27 cellular contexts compared by ENCODE assay signal in the genomic region with DNA sequence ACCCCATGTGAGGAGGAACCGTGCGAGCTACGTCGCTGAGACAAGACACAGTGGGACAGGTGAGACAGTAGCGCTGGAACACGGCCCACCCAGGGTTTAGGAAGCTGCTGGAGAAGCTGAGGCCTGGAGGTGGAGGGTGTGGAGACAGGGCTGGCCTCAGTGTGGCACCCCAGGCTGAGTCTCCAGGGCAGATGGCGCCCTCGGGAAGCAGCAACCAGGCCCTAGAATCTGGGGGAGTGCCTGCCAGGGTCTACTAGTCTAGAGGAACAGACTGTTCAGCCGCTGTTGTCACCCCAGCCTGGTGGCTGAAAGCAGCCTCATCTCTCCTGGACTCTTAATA. TPM values are rescaled to one million over a fixed set of nuclear protein-coding genes. Genes with fewer than 3 reads are reported as not detected.
DNase-seq lines count a peak whose midpoint lies in the region; ATAC-seq and TF ChIP-seq lines count a peak whose summit lies in the region.
"Had no signal": no experiment of that assay in that cellular context is flagged by ENCODE, and none has a peak within 500 bp of the region (broad histone marks: within the 10 kb centered on the region; RNA-seq: fewer than 3 reads in every experiment).

No MANE protein-coding gene starts in this region.

- H3K79me2 ChIP-seq in OCI-LY7 (ENCODE audit: insufficient read depth, low read depth, low read length) = peaks cover 23% of the 10 kb centered on the region

- peaks cover 71% of the 10 kb centered on the region for H3K4me1 ChIP-seq in OCI-LY7 (ENCODE audit: insufficient read depth, low read length, poor library complexity, severe bottlenecking)
- H3K4me1 ChIP-seq: adrenal gland, testis, vagina had no signal

- TF ChIP-seq CTCF in natural killer cell (IDR thresholded peaks at IDR 0.05) = no peak
- TF ChIP-seq CTCF in OCI-LY7 (conservative IDR thresholded peaks at IDR 0.05; ENCODE audit: low read length) = peak; percentile 41; the same call in 1 of the 2 replicates

- CTCF ChIA-PET in OCI-LY7 (lab: Charles Lee; ENCODE audit: unreplicated experiment) = no interaction called here

- no peak overlapping the region for H3K4me3 ChIP-seq in OCI-LY7 (ENCODE audit: low read depth, low read length, poor library complexity, severe bottlenecking)
- H3K4me3 ChIP-seq: adrenal gland, GM12878, ovary, testis, vagina had no signal

- H3K27me3 Mint-ChIP-seq in natural killer cell (ENCODE audit: low read depth in 2 of 2) = peaks cover 18 to 42% of the 10 kb centered on the region in 2 donors
- H3K27me3 Mint-ChIP-seq in natural killer cell treated with Interleukin-12 subunit alpha and Interleukin-12 subunit beta and Interleukin-15 and Interleukin-18, amount 100 ng/mL, for 72 hours = peaks cover 7 to 21% of the 10 kb centered on the region in 2 donors
- H3K27me3 Mint-ChIP-seq: CD8-positive, alpha-beta memory T cell had no signal

- no peaks in the 10 kb centered on the region for H4K20me1 ChIP-seq in OCI-LY7 (ENCODE audit: insufficient read depth, low read length)

- H3K36me3 ChIP-seq in OCI-LY7 (ENCODE audit: insufficient read depth, low read length) = peaks cover 22% of the 10 kb centered on the region
- H3K36me3 ChIP-seq: adrenal gland, ovary, vagina had no signal

- no peak overlapping the region for H3K27ac Mint-ChIP-seq in natural killer cell
- no peak overlapping the region for H3K27ac Mint-ChIP-seq in natural killer cell treated with Interleukin-12 subunit alpha and Interleukin-12 subunit beta and Interleukin-15 and Interleukin-18, amount 100 ng/mL, for 72 hours
- H3K27ac Mint-ChIP-seq: brain had no signal

- no peak overlapping the region for H3K4me3 Mint-ChIP-seq in natural killer cell
- H3K4me3 Mint-ChIP-seq in natural killer cell treated with Interleukin-12 subunit alpha and Interleukin-12 subunit beta and Interleukin-15 and Interleukin-18, amount 100 ng/mL, for 72 hours = no peak overlapping the region
- H3K4me3 Mint-ChIP-seq: brain; CD8-positive, alpha-beta memory T cell had no signal

- H3K27ac ChIP-seq in OCI-LY7 (ENCODE audit: low read depth, low read length, poor library complexity, severe bottlenecking) = peak overlapping the region; percentile 20
- H3K27ac ChIP-seq: adrenal gland, ovary, testis, vagina, VCaP had no signal

- no peaks in the 10 kb centered on the region for H3K9me2 ChIP-seq in OCI-LY7 (ENCODE audit: insufficient read depth, low read length)

- H3K36me3 Mint-ChIP-seq in natural killer cell = no peaks in the 10 kb centered on the region
- no peaks in the 10 kb centered on the region for H3K36me3 Mint-ChIP-seq in natural killer cell treated with Interleukin-12 subunit alpha and Interleukin-12 subunit beta and Interleukin-15 and Interleukin-18, amount 100 ng/mL, for 72 hours
- H3K36me3 Mint-ChIP-seq: brain; CD8-positive, alpha-beta memory T cell had no signal

- H2AFZ ChIP-seq in OCI-LY7 (ENCODE audit: low read length) = no peak overlapping the region

- peaks cover 18% of the 10 kb centered on the region; the same call in 1 of the 2 replicates for H3K9me3 ChIP-seq in OCI-LY7 (ENCODE audit: low read length)
- H3K9me3 ChIP-seq: adrenal gland, ovary, testis, vagina had no signal

- peak; percentile 13 for DNase-seq in natural killer cell
- DNase-seq in natural killer cell treated with Interleukin-12 subunit alpha and Interleukin-12 subunit beta and Interleukin-15 and Interleukin-18, amount 100 ng/mL, for 72 hours (ENCODE audit: low spot score) = no peak
- peak; percentile 53 for DNase-seq in OCI-LY7 (ENCODE audit: low spot score)
- DNase-seq in left kidney (ENCODE audit: low read depth, low spot score) = peak; percentile 39
- no peak for DNase-seq in NCI-H69 (lab: John Stamatoyannopoulos, UW)
- DNase-seq in UCSD-AML1 (lab: John Stamatoyannopoulos, UW; ENCODE audit: unreplicated experiment) = no peak
- DNase-seq in hippocampal formation (lab: John Stamatoyannopoulos, UW) = no peak
- DNase-seq: activated CD4-positive, alpha-beta T cell treated with anti-CD3 and anti-CD28 coated beads, Interleukin-2, amount 50 U/mL, for 1 hour; adrenal gland; effector CD4-positive, alpha-beta T cell; erythroblast; H7; KG1; mesendoderm; NCI-H1436 treated with DMSO at 0.1 percent for 48 hours; stimulated activated CD4-positive, alpha-beta T cell treated with anti-CD3 and anti-CD28 coated beads, Interleukin-4, amount 100 ng/mL, for 24 hours; stimulated activated naive CD4-positive, alpha-beta T cell; T-helper 2 cell; testis had no signal

- no peaks in the 10 kb centered on the region for H3K9me3 Mint-ChIP-seq in natural killer cell
- no peaks in the 10 kb centered on the region for H3K9me3 Mint-ChIP-seq in natural killer cell treated with Interleukin-12 subunit alpha and Interleukin-12 subunit beta and Interleukin-15 and Interleukin-18, amount 100 ng/mL, for 72 hours

- BruUV-seq in OCI-LY7 (replicated peaks; lab: Mats Ljungman, UMichigan) = no TSS peak

- no peaks in the 10 kb centered on the region for H3K4me1 Mint-ChIP-seq in natural killer cell
- no peaks in the 10 kb centered on the region for H3K4me1 Mint-ChIP-seq in natural killer cell treated with Interleukin-12 subunit alpha and Interleukin-12 subunit beta and Interleukin-15 and Interleukin-18, amount 100 ng/mL, for 72 hours (ENCODE audit: low read depth in 2 of 2)
- H3K4me1 Mint-ChIP-seq: brain had no signal

- ATAC-seq in natural killer cell = no peak
- no peak for ATAC-seq in natural killer cell treated with Interleukin-12 subunit alpha and Interleukin-12 subunit beta and Interleukin-15 and Interleukin-18, amount 100 ng/mL, for 72 hours
- ATAC-seq: GM12878, right cardiac atrium had no signal

- intact Hi-C loops in natural killer cell (cut with micrococcal nuclease) = no loop called here
- intact Hi-C loops in OCI-LY7 (cut with micrococcal nuclease; ENCODE audit: unreplicated experiment) = no loop called here

- no peak overlapping the region for H3K4me2 ChIP-seq in OCI-LY7 (ENCODE audit: low read length)

- POLR2A ChIA-PET in OCI-LY7 (lab: Charles Lee) = interaction anchor here (2.1 kb wide), 1 partner anchor 11 kb away, joined by 6 read pairs; no protein-coding TSS in a partner anchor

RNA-seq across cellular contexts. Expression of gene TERT, which starts 4.6 kb away (rescaled TPM):
- total RNA-seq in natural killer cell (not detected), OCI-LY7 (2022) (173 and 198 TPM in 2 replicates)
- 1 to 10 TPM in 1 of 2 donors, not detected in 1; 1.3 TPM for total RNA-seq in natural killer cell treated with Interleukin-12 subunit alpha and Interleukin-12 subunit beta and Interleukin-15 and Interleukin-18, amount 100 ng/mL, for 72 hours
- total RNA-seq in OCI-LY7 (2014; rRNA removed; shearing (Covaris generic)) = 120 and 156 TPM in 2 replicates
- total RNA-seq: fibroblast of villous mesenchyme, right cardiac atrium, vagina had no signal

RNA-seq across cellular contexts. Expression of gene CLPTM1L, which starts 45.4 kb away (rescaled TPM):
- total RNA-seq in natural killer cell (100 to 1,000 TPM in 1 of 3 donors, 10 to 100 TPM in 2; 67.1 to 105 (median 97.5) TPM), OCI-LY7 (2022) (395 and 396 TPM in 2 replicates)
- total RNA-seq in natural killer cell treated with Interleukin-12 subunit alpha and Interleukin-12 subunit beta and Interleukin-15 and Interleukin-18, amount 100 ng/mL, for 72 hours = 100 to 1,000 TPM; 112 to 178 TPM
- 356 and 395 TPM in 2 replicates for total RNA-seq in OCI-LY7 (2014; rRNA removed; shearing (Covaris generic))

Comparison
In these comparisons a context has a peak if more than half of its experiments do, and no peak if none do; other contexts are left out.
1. DNase-seq: peak in natural killer cell (single experiment), OCI-LY7 (single experiment) and left kidney (single experiment); none in natural killer cell treated with Interleukin-12 subunit alpha and Interleukin-12 subunit beta and Interleukin-15 and Interleukin-18, amount 100 ng/mL, for 72 hours (single experiment), NCI-H69 (single experiment), UCSD-AML1 (single experiment) and hippocampal formation (0 of 2).
2. RNA of gene TERT, which starts 4.6 kb away (total RNA-seq): 120 to 198 TPM in OCI-LY7; 1.3 TPM in natural killer cell treated with Interleukin-12 subunit alpha and Interleukin-12 subunit beta and Interleukin-15 and Interleukin-18, amount 100 ng/mL, for 72 hours and not detected in natural killer cell; every median in the first group is over 10 times any median in the second.